9 cellular contexts compared by ENCODE assay signal in the genomic region with DNA sequence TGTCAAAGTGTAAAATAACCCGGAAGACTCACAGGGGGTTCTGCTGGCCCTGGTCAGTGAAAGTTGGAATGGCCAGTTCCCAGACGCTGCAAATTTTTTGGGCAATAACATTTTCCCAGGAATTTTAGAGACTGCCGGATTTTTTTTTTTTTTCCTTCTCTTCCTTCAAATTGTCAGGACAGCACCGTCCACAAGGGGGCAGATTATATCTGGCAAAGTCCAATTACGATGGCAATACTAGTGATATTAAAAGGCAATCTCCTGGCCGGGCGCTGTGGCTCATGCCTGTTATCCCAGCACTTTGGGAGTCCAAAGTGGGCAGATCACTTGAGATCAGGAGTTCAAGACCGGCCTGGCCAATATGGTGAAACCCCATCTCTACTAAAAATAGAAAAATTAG. TPM values are rescaled to one million over a fixed set of nuclear protein-coding genes. Genes with fewer than 3 reads are reported as not detected.
A peak's percentile ranks its signal among the peaks of the same experiment; 100 is the strongest.
DNase-seq lines count a peak whose midpoint lies in the region; ATAC-seq and TF ChIP-seq lines count a peak whose summit lies in the region.
"Had no signal": no experiment of that assay in that cellular context is flagged by ENCODE, and none has a peak within 500 bp of the region (broad histone marks: within the 10 kb centered on the region; RNA-seq: fewer than 3 reads in every experiment).

No MANE protein-coding gene starts in this region.

- H3K27ac Mint-ChIP-seq in natural killer cell, result no peak overlapping the region
- no peak overlapping the region for H3K27ac Mint-ChIP-seq in natural killer cell treated with Interleukin-12 subunit alpha and Interleukin-12 subunit beta and Interleukin-15 and Interleukin-18, amount 100 ng/mL, for 72 hours
- H3K27ac Mint-ChIP-seq in activated CD4-positive, alpha-beta memory T cell treated with anti-CD3 and anti-CD28 coated beads, Interleukin-2, amount 10 ng/mL, durations not matched to agents 7 days and 5 days, result no peak overlapping the region

- H3K4me3 ChIP-seq in retinal pigment epithelial cell (ENCODE audit: low read length), result no peak overlapping the region

- H3K4me1 Mint-ChIP-seq in natural killer cell, result no peaks in the 10 kb centered on the region
- H3K4me1 Mint-ChIP-seq in natural killer cell treated with Interleukin-12 subunit alpha and Interleukin-12 subunit beta and Interleukin-15 and Interleukin-18, amount 100 ng/mL, for 72 hours (ENCODE audit: low read depth in 2 of 2), result no peaks in the 10 kb centered on the region
- peaks cover 3% of the 10 kb centered on the region for H3K4me1 Mint-ChIP-seq in activated CD4-positive, alpha-beta memory T cell treated with anti-CD3 and anti-CD28 coated beads, Interleukin-2, amount 10 ng/mL, durations not matched to agents 7 days and 5 days
- H3K4me1 Mint-ChIP-seq: central memory CD8-positive, alpha-beta T cell had no signal

- H3K36me3 Mint-ChIP-seq in natural killer cell, result no peaks in the 10 kb centered on the region
- no peaks in the 10 kb centered on the region for H3K36me3 Mint-ChIP-seq in natural killer cell treated with Interleukin-12 subunit alpha and Interleukin-12 subunit beta and Interleukin-15 and Interleukin-18, amount 100 ng/mL, for 72 hours
- H3K36me3 Mint-ChIP-seq in activated CD4-positive, alpha-beta memory T cell treated with anti-CD3 and anti-CD28 coated beads, Interleukin-2, amount 10 ng/mL, durations not matched to agents 7 days and 5 days (ENCODE audit: low read depth), result no peaks in the 10 kb centered on the region

- POLR2A ChIA-PET in activated CD4-positive, alpha-beta memory T cell treated with anti-CD3 and anti-CD28 coated beads, Interleukin-2, amount 10 ng/mL, durations not matched to agents 7 days and 5 days (lab: Charles Lee), result interaction anchor here (0.6 to 1.3 kb wide), 3 partner anchors 15 to 76 kb away, joined by 3 to 5 read pairs (median 4); a partner anchor contains a TSS

- intact Hi-C loops in natural killer cell (cut with micrococcal nuclease), result no loop called here

- CTCF ChIA-PET in activated CD4-positive, alpha-beta memory T cell treated with anti-CD3 and anti-CD28 coated beads, Interleukin-2, amount 10 ng/mL, durations not matched to agents 7 days and 5 days (lab: Charles Lee), result interaction anchor here (1.7 to 2.2 kb wide), 2 partner anchors 20 to 24 kb away, joined by 5 read pairs; a partner anchor contains a TSS

- DNase-seq in natural killer cell (no peak), NCI-H187 treated with DMSO at 0.1 percent for 48 hours (lab: John Stamatoyannopoulos, UW) (peak; percentile 0), germinal center (ENCODE audit: low spot score) (peak; percentile 11), retinal pigment epithelial cell (ENCODE audit: low read depth) (no peak), amniotic stem cell (lab: John Stamatoyannopoulos, UW) (no peak)
- DNase-seq in natural killer cell treated with Interleukin-12 subunit alpha and Interleukin-12 subunit beta and Interleukin-15 and Interleukin-18, amount 100 ng/mL, for 72 hours (ENCODE audit: low spot score), result no peak
- DNase-seq in activated CD4-positive, alpha-beta memory T cell treated with anti-CD3 and anti-CD28 coated beads, Interleukin-2, amount 10 ng/mL, durations not matched to agents 7 days and 5 days, result peak; percentile 32

- TF ChIP-seq CTCF in natural killer cell (IDR thresholded peaks at IDR 0.05), result peak; percentile 48
- TF ChIP-seq CTCF in retinal pigment epithelial cell (conservative IDR thresholded peaks at IDR 0.05; ENCODE audit: low read depth, low read length), result peak; percentile 63

- H3K27me3 Mint-ChIP-seq in natural killer cell (ENCODE audit: low read depth in 2 of 2), result no peaks in the 10 kb centered on the region
- H3K27me3 Mint-ChIP-seq in natural killer cell treated with Interleukin-12 subunit alpha and Interleukin-12 subunit beta and Interleukin-15 and Interleukin-18, amount 100 ng/mL, for 72 hours, result peaks cover 0 to 9% of the 10 kb centered on the region in 2 donors
- peaks cover 3% of the 10 kb centered on the region for H3K27me3 Mint-ChIP-seq in activated CD4-positive, alpha-beta memory T cell treated with anti-CD3 and anti-CD28 coated beads, Interleukin-2, amount 10 ng/mL, durations not matched to agents 7 days and 5 days
- H3K27me3 Mint-ChIP-seq: central memory CD8-positive, alpha-beta T cell had no signal

- ATAC-seq in natural killer cell (peak in 2 of 3 donors; percentile 40 to 47), HG02970 (IDR thresholded peaks at IDR 0.05; ENCODE audit: low FRiP score, unreplicated experiment) (no peak)
- ATAC-seq in natural killer cell treated with Interleukin-12 subunit alpha and Interleukin-12 subunit beta and Interleukin-15 and Interleukin-18, amount 100 ng/mL, for 72 hours, result no peak

- no peaks in the 10 kb centered on the region for H3K9me3 Mint-ChIP-seq in natural killer cell
- H3K9me3 Mint-ChIP-seq in natural killer cell treated with Interleukin-12 subunit alpha and Interleukin-12 subunit beta and Interleukin-15 and Interleukin-18, amount 100 ng/mL, for 72 hours, result no peaks in the 10 kb centered on the region
- no peaks in the 10 kb centered on the region for H3K9me3 Mint-ChIP-seq in activated CD4-positive, alpha-beta memory T cell treated with anti-CD3 and anti-CD28 coated beads, Interleukin-2, amount 10 ng/mL, durations not matched to agents 7 days and 5 days
- H3K9me3 Mint-ChIP-seq: central memory CD8-positive, alpha-beta T cell had no signal

- H3K4me3 Mint-ChIP-seq in natural killer cell, result no peak overlapping the region
- H3K4me3 Mint-ChIP-seq in natural killer cell treated with Interleukin-12 subunit alpha and Interleukin-12 subunit beta and Interleukin-15 and Interleukin-18, amount 100 ng/mL, for 72 hours, result no peak overlapping the region
- no peak overlapping the region for H3K4me3 Mint-ChIP-seq in activated CD4-positive, alpha-beta memory T cell treated with anti-CD3 and anti-CD28 coated beads, Interleukin-2, amount 10 ng/mL, durations not matched to agents 7 days and 5 days
- H3K4me3 Mint-ChIP-seq: central memory CD8-positive, alpha-beta T cell had no signal

RNA-seq across cellular contexts. Expression of a gene that starts 20.5 kb away (rescaled TPM):
- total RNA-seq in natural killer cell, result 100 to 1,000 TPM; 148 to 182 (median 162) TPM
- 100 to 1,000 TPM; 352 to 473 TPM for total RNA-seq in natural killer cell treated with Interleukin-12 subunit alpha and Interleukin-12 subunit beta and Interleukin-15 and Interleukin-18, amount 100 ng/mL, for 72 hours
- 100 to 1,000 TPM; 403 TPM for total RNA-seq in activated CD4-positive, alpha-beta memory T cell treated with anti-CD3 and anti-CD28 coated beads, Interleukin-2, amount 10 ng/mL, durations not matched to agents 7 days and 5 days

Comparison
In these comparisons a context has a peak if more than half of its experiments do, and no peak if none do; other contexts are left out.
1. ATAC-seq: peak in natural killer cell (2 of 3); none in natural killer cell treated with Interleukin-12 subunit alpha and Interleukin-12 subunit beta and Interleukin-15 and Interleukin-18, amount 100 ng/mL, for 72 hours (0 of 2) and HG02970 (single experiment).
2. DNase-seq: peak in NCI-H187 treated with DMSO at 0.1 percent for 48 hours (single experiment), activated CD4-positive, alpha-beta memory T cell treated with anti-CD3 and anti-CD28 coated beads, Interleukin-2, amount 10 ng/mL, durations not matched to agents 7 days and 5 days (single experiment) and germinal center (single experiment); none in natural killer cell (single experiment), natural killer cell treated with Interleukin-12 subunit alpha and Interleukin-12 subunit beta and Interleukin-15 and Interleukin-18, amount 100 ng/mL, for 72 hours (single experiment), retinal pigment epithelial cell (single experiment) and amniotic stem cell (single experiment).